Comparison of ENCODE assay signal across 13 cellular contexts in genomic region chr3:13547591-13548371, GRCh38. TPM values are rescaled to one million over a fixed set of nuclear protein-coding genes. Genes with fewer than 3 reads are reported as not detected.
DNase-seq lines count a peak whose midpoint lies in the region; ATAC-seq and TF ChIP-seq lines count a peak whose summit lies in the region.
"Had no signal": no experiment of that assay in that cellular context is flagged by ENCODE, and none has a peak within 500 bp of the region (broad histone marks: within the 10 kb centered on the region; RNA-seq: fewer than 3 reads in every experiment).

No MANE protein-coding gene starts in this region.

- no peak overlapping the region for H4K5ac ChIP-seq in H9 (ENCODE audit: insufficient read length, low read depth, low read length)

- H3K27me3 Mint-ChIP-seq in H9 (ENCODE audit: low read depth): peaks cover 42% of the 10 kb centered on the region
- peaks cover 40% of the 10 kb centered on the region for H3K27me3 Mint-ChIP-seq in activated T-helper 17 cell treated with anti-CD3 and anti-CD28 coated beads, Interleukin-2, amount 50 U/mL, for 72 hours
- peaks cover 66% of the 10 kb centered on the region for H3K27me3 Mint-ChIP-seq in progenitor cell of endocrine pancreas

- H3K18ac ChIP-seq in H9 (ENCODE audit: insufficient read length, low read depth, low read length): no peak overlapping the region

- H3K9me3 ChIP-seq in H9 (ENCODE audit: control insufficient read depth, low read depth, low read length): no peaks in the 10 kb centered on the region
- H3K9me3 ChIP-seq: stomach had no signal

- no peak for TF ChIP-seq CTCF in H9 (conservative IDR thresholded peaks at IDR 0.05)
- no peak for TF ChIP-seq CTCF in progenitor cell of endocrine pancreas (IDR thresholded peaks at IDR 0.05; ENCODE audit: unreplicated experiment)

- H3K4me3 Mint-ChIP-seq in H9 (peak overlapping the region; percentile 48 to 62), progenitor cell of endocrine pancreas (ENCODE audit: low read depth) (peak overlapping the region; percentile 32)
- H3K4me3 Mint-ChIP-seq in activated T-helper 17 cell treated with anti-CD3 and anti-CD28 coated beads, Interleukin-2, amount 50 U/mL, for 72 hours: peak overlapping the region; percentile 59

- H2BK12ac ChIP-seq in H9 (ENCODE audit: insufficient read length, low read depth, low read length): no peak overlapping the region

- no peak overlapping the region for H3K23ac ChIP-seq in H9 (ENCODE audit: insufficient read length, low read depth, low read length)

- intact Hi-C loops in left cardiac atrium (cut with DNase I): no loop called here

- H2AK5ac ChIP-seq in H9 (ENCODE audit: insufficient read length, low read length): no peak overlapping the region

- H3K4me2 ChIP-seq in H9 (ENCODE audit: insufficient read depth, insufficient read length, low read length): no peak overlapping the region

- no peak overlapping the region for H2AFZ ChIP-seq in H9 (ENCODE audit: low read length)

- WGBS in H9 (ENCODE audit: extremely low coverage, insufficient read length, low lambda C conversion rate): no CpG with 5 or more reads among the region's 10 CpGs

- no peak overlapping the region for H3K27ac ChIP-seq in H9 (ENCODE audit: insufficient read length, low read depth, low read length)

- H2BK5ac ChIP-seq in H9 (ENCODE audit: insufficient read length, low read length): no peak overlapping the region

- peaks cover 22 to 49% of the 10 kb centered on the region in 2 experiments for H3K4me1 Mint-ChIP-seq in H9
- H3K4me1 Mint-ChIP-seq in activated T-helper 17 cell treated with anti-CD3 and anti-CD28 coated beads, Interleukin-2, amount 50 U/mL, for 72 hours: peaks cover 25% of the 10 kb centered on the region
- H3K4me1 Mint-ChIP-seq in progenitor cell of endocrine pancreas (ENCODE audit: low read depth): peaks cover 7% of the 10 kb centered on the region

- DNase-seq in H9 (peak; percentile 86), left cardiac atrium (peak; percentile 30), progenitor cell of endocrine pancreas (ENCODE audit: low spot score, unreplicated experiment) (no peak), SK-N-DZ (ENCODE audit: low spot score) (no peak), GM19238 (ENCODE audit: insufficient read length, low spot score) (no peak), NAMALWA (ENCODE audit: low spot score) (no peak)
- DNase-seq: activated CD8-positive, alpha-beta memory T cell treated with anti-CD3 and anti-CD28 coated beads, Interleukin-2, amount 50 U/mL, for 48 hours; Calu3; MV-4-11; stimulated activated CD4-positive, alpha-beta T cell treated with anti-CD3 and anti-CD28 coated beads, Interleukin-15, amount 100 ng/mL, for 24 hours; stomach had no signal

- ATAC-seq in activated T-helper 17 cell treated with anti-CD3 and anti-CD28 coated beads, Interleukin-2, amount 50 U/mL, for 72 hours (replicated peaks): no peak
- ATAC-seq in left cardiac atrium (peak in 1 of 2 donors; percentile 7), GM19452 (IDR thresholded peaks at IDR 0.05; ENCODE audit: unreplicated experiment) (no peak)

- no peak overlapping the region for H3K9ac ChIP-seq in H9 (ENCODE audit: extremely low read depth, insufficient read length, low read length)

- H4K91ac ChIP-seq in H9 (ENCODE audit: insufficient read length, low read depth, low read length): no peak overlapping the region

- no peaks in the 10 kb centered on the region for H4K20me1 ChIP-seq in H9 (ENCODE audit: control insufficient read depth, insufficient read depth, insufficient read length)

- H3K23me2 ChIP-seq in H9 (ENCODE audit: insufficient read length, low read depth, low read length, poor library complexity, severe bottlenecking): no peaks in the 10 kb centered on the region

- H3K9me3 Mint-ChIP-seq in H9 (no peaks in the 10 kb centered on the region), progenitor cell of endocrine pancreas (ENCODE audit: low read depth) (no peaks in the 10 kb centered on the region)
- no peaks in the 10 kb centered on the region for H3K9me3 Mint-ChIP-seq in activated T-helper 17 cell treated with anti-CD3 and anti-CD28 coated beads, Interleukin-2, amount 50 U/mL, for 72 hours

- no peak overlapping the region for H3T11ph ChIP-seq in H9 (ENCODE audit: low read length)

- no peaks in the 10 kb centered on the region for H3K79me2 ChIP-seq in H9 (ENCODE audit: insufficient read depth, low read length)

- no peak overlapping the region for H3K4ac ChIP-seq in H9 (ENCODE audit: low read depth, low read length)

- no peaks in the 10 kb centered on the region; the same call in 1 of the 2 replicates for H3K4me1 ChIP-seq in H9 (ENCODE audit: insufficient read depth, low read length)

- H2BK20ac ChIP-seq in H9 (ENCODE audit: low read depth, low read length, poor library complexity, severe bottlenecking): no peak overlapping the region

- H3K27me3 ChIP-seq in H9 (ENCODE audit: insufficient read depth, low read length): no peaks in the 10 kb centered on the region; the same call in 1 of the 2 replicates

- no peak overlapping the region for H3K14ac ChIP-seq in H9 (ENCODE audit: insufficient read depth, low read length)

- H3K79me1 ChIP-seq in H9 (ENCODE audit: insufficient read depth, low read depth, low read length, poor library complexity, severe bottlenecking): no peaks in the 10 kb centered on the region

- no peak overlapping the region for H2BK120ac ChIP-seq in H9 (ENCODE audit: low read depth, low read length, poor library complexity, severe bottlenecking)

- no peak overlapping the region for H2BK15ac ChIP-seq in H9 (ENCODE audit: low read depth, low read length)

- H3K56ac ChIP-seq in H9 (ENCODE audit: insufficient read length, low read depth, low read length): no peak overlapping the region

- H3K27ac Mint-ChIP-seq in H9: no peak overlapping the region
- H3K27ac Mint-ChIP-seq in activated T-helper 17 cell treated with anti-CD3 and anti-CD28 coated beads, Interleukin-2, amount 50 U/mL, for 72 hours: no peak overlapping the region
- no peak overlapping the region for H3K27ac Mint-ChIP-seq in progenitor cell of endocrine pancreas

- H4K8ac ChIP-seq in H9 (replicated peaks; ENCODE audit: insufficient read length, low read depth, low read length): no peak overlapping the region

- no peaks in the 10 kb centered on the region for H3K36me3 Mint-ChIP-seq in H9 (ENCODE audit: insufficient read depth in 1 of 3, low read depth in 3 of 3)
- peaks cover 5% of the 10 kb centered on the region for H3K36me3 Mint-ChIP-seq in activated T-helper 17 cell treated with anti-CD3 and anti-CD28 coated beads, Interleukin-2, amount 50 U/mL, for 72 hours (ENCODE audit: low read depth)
- H3K36me3 Mint-ChIP-seq in progenitor cell of endocrine pancreas (ENCODE audit: insufficient read depth): no peaks in the 10 kb centered on the region

RNA-seq across cellular contexts. Expression of gene FBLN2, which starts 1.1 kb away (rescaled TPM):
- total RNA-seq in H9 (2021): 9.8 and 11.8 TPM in 2 replicates
- total RNA-seq in activated T-helper 17 cell treated with anti-CD3 and anti-CD28 coated beads, Interleukin-2, amount 50 U/mL, for 72 hours: under 1 TPM in 1 of 2 donors, not detected in 1; 0.19 TPM
- total RNA-seq in left cardiac atrium: 100 to 1,000 TPM; 178 to 256 TPM
- 5.8 and 14.1 TPM in 2 replicates for total RNA-seq in progenitor cell of endocrine pancreas
- 0.09 and 0.48 TPM in 2 replicates for polyA plus RNA-seq in SK-N-DZ (2014; cell fraction: cytosol; rRNA removed)
- 0.25 TPM in 1 of 2 replicates, not detected in the other for polyA plus RNA-seq in SK-N-DZ (2014; cell fraction: nucleus; rRNA removed)
- total RNA-seq: Calu3 had no signal

Comparison
In these comparisons a context has a peak if more than half of its experiments do, and no peak if none do; other contexts are left out.
1. DNase-seq: peak in H9 (single experiment) and left cardiac atrium (single experiment); none in progenitor cell of endocrine pancreas (single experiment), SK-N-DZ (single experiment), GM19238 (single experiment) and NAMALWA (single experiment).
2. RNA of gene FBLN2, which starts 1.1 kb away (total RNA-seq): 178 to 256 TPM in left cardiac atrium; 9.8 to 11.8 TPM in H9, 5.8 to 14.1 TPM in progenitor cell of endocrine pancreas and 0.19 TPM in activated T-helper 17 cell treated with anti-CD3 and anti-CD28 coated beads, Interleukin-2, amount 50 U/mL, for 72 hours; every median in the first group is over 10 times any median in the second.
3. Peak in every context shown above with its lines, with median percentiles within 50 percentile points of each other: H3K4me3 Mint-ChIP-seq.